In genomic region chr13:49399801-49400472, GRCh38 we compare ENCODE assay signal across 15 cellular contexts. TPM values are rescaled to one million over a fixed set of nuclear protein-coding genes. Genes with fewer than 3 reads are reported as not detected.
DNase-seq lines count a peak whose midpoint lies in the region; ATAC-seq, FAIRE-seq and TF ChIP-seq lines count a peak whose summit lies in the region.
"Had no signal": no experiment of that assay in that cellular context is flagged by ENCODE, and none has a peak within 500 bp of the region (broad histone marks: within the 10 kb centered on the region; RNA-seq: fewer than 3 reads in every experiment).

No MANE protein-coding gene starts in this region.

- no peak for ATAC-seq in HG03280 (IDR thresholded peaks at IDR 0.05; ENCODE audit: unreplicated experiment)
- ATAC-seq in CD8-positive, alpha-beta T cell, result no peak
- no peak for ATAC-seq in activated naive CD4-positive, alpha-beta T cell treated with anti-CD3 and anti-CD28 coated beads, Interleukin-2, amount 50 U/mL, for 72 hours
- ATAC-seq: activated CD4-positive, CD25-positive, alpha-beta regulatory T cell treated with anti-CD3 and anti-CD28 coated beads, Interleukin-2, amount 50 U/mL, for 24 hours had no signal

- peaks cover 34% of the 10 kb centered on the region for H3K4me1 Mint-ChIP-seq in mesothelial cell of epicardium
- H3K4me1 Mint-ChIP-seq in CD8-positive, alpha-beta T cell (ENCODE audit: low read depth), result peaks cover 2% of the 10 kb centered on the region
- H3K4me1 Mint-ChIP-seq: activated naive CD4-positive, alpha-beta T cell treated with anti-CD3 and anti-CD28 coated beads, Interleukin-2, amount 50 U/mL, for 24 hours had no signal

- H3K4me1 ChIP-seq in tibial artery, result peaks cover 0 to 40% (median 17%) of the 10 kb centered on the region in 4 donors
- no peaks in the 10 kb centered on the region for H3K4me1 ChIP-seq in CD8-positive, alpha-beta T cell (ENCODE audit: insufficient read depth, low read length)

- intact Hi-C loops in tibial artery (cut with DNase I; ENCODE audit: low total_unique reads), result no loop called here
- intact Hi-C loops in CD8-positive, alpha-beta T cell (cut with DNase I, micrococcal nuclease), result no loop called here

- H3K27me3 ChIP-seq in tibial artery (no peaks in the 10 kb centered on the region), WERI-Rb-1 (ENCODE audit: insufficient read depth, low read depth, severe bottlenecking) (no peaks in the 10 kb centered on the region)
- no peaks in the 10 kb centered on the region for H3K27me3 ChIP-seq in CD8-positive, alpha-beta T cell (ENCODE audit: insufficient read depth, low read length)

- CTCF ChIA-PET in CD8-positive, alpha-beta T cell (lab: Charles Lee), result no interaction called here

- peak overlapping the region; percentile 63 for H3K4me3 Mint-ChIP-seq in mesothelial cell of epicardium
- no peak overlapping the region for H3K4me3 Mint-ChIP-seq in CD8-positive, alpha-beta T cell
- H3K4me3 Mint-ChIP-seq: activated naive CD4-positive, alpha-beta T cell treated with anti-CD3 and anti-CD28 coated beads, Interleukin-2, amount 50 U/mL, for 24 hours had no signal

- peaks cover 14% of the 10 kb centered on the region for H3K36me3 Mint-ChIP-seq in mesothelial cell of epicardium
- peaks cover 10% of the 10 kb centered on the region for H3K36me3 Mint-ChIP-seq in CD8-positive, alpha-beta T cell
- H3K36me3 Mint-ChIP-seq in activated naive CD4-positive, alpha-beta T cell treated with anti-CD3 and anti-CD28 coated beads, Interleukin-2, amount 50 U/mL, for 72 hours, result peaks cover 16% of the 10 kb centered on the region in 2 donors

- H3K36me3 ChIP-seq in tibial artery, result no peaks in the 10 kb centered on the region
- no peaks in the 10 kb centered on the region for H3K36me3 ChIP-seq in CD8-positive, alpha-beta T cell (ENCODE audit: insufficient read depth, low read length)
- H3K36me3 ChIP-seq in WERI-Rb-1, result no peaks in the 10 kb centered on the region

- TF ChIP-seq CTCF in mesothelial cell of epicardium (IDR thresholded peaks at IDR 0.05; ENCODE audit: unreplicated experiment) (no peak), tibial artery (IDR thresholded peaks at IDR 0.05) (no peak), WERI-Rb-1 (IDR thresholded peaks at IDR 0.05; ENCODE audit: low read depth, low read length) (no peak)
- no peak for TF ChIP-seq CTCF in CD8-positive, alpha-beta T cell (IDR thresholded peaks at IDR 0.05)

- peak overlapping the region; percentile 78 for H3K27ac Mint-ChIP-seq in mesothelial cell of epicardium
- no peak overlapping the region for H3K27ac Mint-ChIP-seq in CD8-positive, alpha-beta T cell
- H3K27ac Mint-ChIP-seq in activated naive CD4-positive, alpha-beta T cell treated with anti-CD3 and anti-CD28 coated beads, Interleukin-2, amount 50 U/mL, for 72 hours, result no peak overlapping the region
- H3K27ac Mint-ChIP-seq: activated naive CD4-positive, alpha-beta T cell treated with anti-CD3 and anti-CD28 coated beads, Interleukin-2, amount 50 U/mL, for 24 hours had no signal

- DNase-seq in NCI-H526 treated with DMSO at 0.1 percent for 48 hours (lab: John Stamatoyannopoulos, UW), result peak; percentile 16
- DNase-seq in mesothelial cell of epicardium (ENCODE audit: low spot score in 2 of 2, unreplicated experiment in 2 of 2), result no peak
- DNase-seq in tibial artery, result no peak
- no peak for DNase-seq in CD8-positive, alpha-beta T cell
- no peak for DNase-seq in WERI-Rb-1
- no peak for DNase-seq in activated naive CD4-positive, alpha-beta T cell treated with anti-CD3 and anti-CD28 coated beads, Interleukin-2, amount 50 U/mL, for 72 hours (ENCODE audit: low spot score in 2 of 2)
- DNase-seq: NCI-H1417, NCI-H345 had no signal

- H3K27ac ChIP-seq in tibial artery (peak overlapping the region; percentile 76 to 87), WERI-Rb-1 (no peak overlapping the region)
- H3K27ac ChIP-seq in CD8-positive, alpha-beta T cell (ENCODE audit: low read depth, low read length), result no peak overlapping the region
- H3K27ac ChIP-seq: C4-2B had no signal

- peaks cover 17% of the 10 kb centered on the region for H3K9me3 Mint-ChIP-seq in mesothelial cell of epicardium
- H3K9me3 Mint-ChIP-seq in CD8-positive, alpha-beta T cell, result peaks cover 15% of the 10 kb centered on the region
- H3K9me3 Mint-ChIP-seq in activated naive CD4-positive, alpha-beta T cell treated with anti-CD3 and anti-CD28 coated beads, Interleukin-2, amount 50 U/mL, for 72 hours, result peaks cover 12 to 13% of the 10 kb centered on the region in 2 donors

- no peaks in the 10 kb centered on the region for H3K27me3 Mint-ChIP-seq in mesothelial cell of epicardium (ENCODE audit: low read depth)
- H3K27me3 Mint-ChIP-seq in CD8-positive, alpha-beta T cell (ENCODE audit: low read depth), result no peaks in the 10 kb centered on the region
- H3K27me3 Mint-ChIP-seq: activated naive CD4-positive, alpha-beta T cell treated with anti-CD3 and anti-CD28 coated beads, Interleukin-2, amount 50 U/mL, for 24 hours; progenitor cell of endocrine pancreas had no signal

- peak overlapping the region; percentile 52 to 55 for H3K4me3 ChIP-seq in tibial artery
- no peak overlapping the region for H3K4me3 ChIP-seq in CD8-positive, alpha-beta T cell (ENCODE audit: low read depth, low read length)
- no peak overlapping the region for H3K4me3 ChIP-seq in WERI-Rb-1 (ENCODE audit: low read depth, low read length)

- H3K9me3 ChIP-seq in tibial artery (peaks cover 0 to 9% (median 4%) of the 10 kb centered on the region in 3 donors), WERI-Rb-1 (ENCODE audit: severe bottlenecking) (no peaks in the 10 kb centered on the region)
- H3K9me3 ChIP-seq in CD8-positive, alpha-beta T cell (ENCODE audit: low read length), result peaks cover 2% of the 10 kb centered on the region

- FAIRE-seq in colon (lab: Jason Lieb, UNC), result peak; percentile 53
- FAIRE-seq: GM19239 had no signal

- POLR2A ChIA-PET in CD8-positive, alpha-beta T cell (lab: Charles Lee), result no interaction called here

RNA-seq across cellular contexts. Expression of gene CAB39L, which starts 43.9 kb away (rescaled TPM):
- 13.3 to 14.7 TPM (median 14.1 TPM) in 3 replicates for total RNA-seq in mesothelial cell of epicardium
- 1 to 10 TPM; 1.6 to 2.1 TPM for total RNA-seq in CD8-positive, alpha-beta T cell
- 10 to 100 TPM in 1 of 2 donors, 1 to 10 TPM in 1; 5.2 to 14.5 TPM for total RNA-seq in activated naive CD4-positive, alpha-beta T cell treated with anti-CD3 and anti-CD28 coated beads, Interleukin-2, amount 50 U/mL, for 72 hours

RNA-seq across cellular contexts. Expression of gene SETDB2, which starts 44.1 kb away (rescaled TPM):
- total RNA-seq in mesothelial cell of epicardium, result 10.8 to 12.0 TPM (median 11.6 TPM) in 3 replicates
- total RNA-seq in CD8-positive, alpha-beta T cell, result 1 to 10 TPM; 8.4 to 9.3 TPM
- 10 to 100 TPM; 16.0 to 22.7 TPM for total RNA-seq in activated naive CD4-positive, alpha-beta T cell treated with anti-CD3 and anti-CD28 coated beads, Interleukin-2, amount 50 U/mL, for 72 hours

Comparison
In these comparisons a context has a peak if more than half of its experiments do, and no peak if none do; other contexts are left out.
1. H3K27ac ChIP-seq: peak in tibial artery (2 of 2); none in CD8-positive, alpha-beta T cell (single experiment) and WERI-Rb-1 (single experiment).
2. H3K4me3 ChIP-seq: peak in tibial artery (2 of 2); none in CD8-positive, alpha-beta T cell (single experiment) and WERI-Rb-1 (single experiment).